ENCODE assay signal across 8 cellular contexts in genomic region chr1:109277434-109278204, GRCh38. TPM values are rescaled to one million over a fixed set of nuclear protein-coding genes. Genes with fewer than 3 reads are reported as not detected.
DNase-seq lines count a peak whose midpoint lies in the region; ATAC-seq, FAIRE-seq and TF ChIP-seq lines count a peak whose summit lies in the region.

No MANE protein-coding gene starts in this region.

- H3K27ac Mint-ChIP-seq in activated CD8-positive, alpha-beta memory T cell treated with anti-CD3 and anti-CD28 coated beads, Interleukin-2, amount 10 ng/mL, durations not matched to agents 7 days and 5 days, result peak overlapping the region; percentile 44

- H3K27me3 Mint-ChIP-seq in activated CD8-positive, alpha-beta memory T cell treated with anti-CD3 and anti-CD28 coated beads, Interleukin-2, amount 10 ng/mL, durations not matched to agents 7 days and 5 days, result no peaks in the 10 kb centered on the region

- peak; percentile 94 for TF ChIP-seq CTCF in AG04449 (IDR thresholded peaks at IDR 0.05; ENCODE audit: insufficient read depth, low read length, missing control alignments)
- TF ChIP-seq CTCF in endothelial cell of umbilical vein (IDR thresholded peaks at IDR 0.05; ENCODE audit: extremely low read depth in 1 of 2, insufficient read depth in 1 of 2, low read depth in 1 of 2, low read length in 2 of 2), result peak; percentile 78 to 95

- peaks cover 13% of the 10 kb centered on the region for H3K79me2 ChIP-seq in endothelial cell of umbilical vein (ENCODE audit: control insufficient read depth, insufficient read depth, low read length)

- H3K27ac ChIP-seq in endothelial cell of umbilical vein (ENCODE audit: insufficient read depth, low read depth, low read length), result no peak overlapping the region

- H3K4me3 ChIP-seq in AG04449 (ENCODE audit: low read depth, low read length) (no peak overlapping the region), endothelial cell of umbilical vein (replicated peaks in 1 of 3; ENCODE audit: insufficient read depth in 1 of 3, low read depth in 1 of 3, low read length in 3 of 3) (no peak overlapping the region)

- POLR2A ChIA-PET in AG04449 (lab: Yijun Ruan, JAX), result interaction anchor here (2.1 kb wide), 1 partner anchor 119 kb away, joined by 10 read pairs; the partner anchor contains the start of gene SORT1
- POLR2A ChIA-PET in endothelial cell of umbilical vein (lab: Charles Lee), result no interaction called here

- H3K9me1 ChIP-seq in endothelial cell of umbilical vein (replicated peaks; ENCODE audit: control insufficient read depth, extremely low read depth, insufficient read depth, low read length), result no peaks in the 10 kb centered on the region

- H3K36me3 ChIP-seq in endothelial cell of umbilical vein (ENCODE audit: control insufficient read depth in 2 of 2, extremely low read depth in 1 of 2, insufficient read depth in 2 of 2, low read length in 2 of 2), result no peaks in the 10 kb centered on the region

- peaks cover 12% of the 10 kb centered on the region for H3K4me1 ChIP-seq in endothelial cell of umbilical vein (ENCODE audit: control insufficient read depth, extremely low read depth, insufficient read depth, low read length)

- no peaks in the 10 kb centered on the region for H3K27me3 ChIP-seq in endothelial cell of umbilical vein (ENCODE audit: control insufficient read depth in 2 of 2, insufficient read depth in 2 of 2, low read length in 2 of 2)

- TF ChIP-seq POLR2A in endothelial cell of umbilical vein (IDR thresholded peaks at IDR 0.05; ENCODE audit: low read depth, low read length), result no peak

- DNase-seq in AG04449 (ENCODE audit: low read depth, low spot score) (no peak), NCI-H82 treated with DMSO at 0.1 percent for 48 hours (lab: John Stamatoyannopoulos, UW; ENCODE audit: unreplicated experiment) (peak; percentile 62), endothelial cell of umbilical vein (ENCODE audit: low read depth, low spot score) (peak; percentile 69), midbrain (lab: John Stamatoyannopoulos, UW) (peak; percentile 74)
- peak; percentile 83 for DNase-seq in activated CD8-positive, alpha-beta memory T cell treated with anti-CD3 and anti-CD28 coated beads, Interleukin-2, amount 10 ng/mL, durations not matched to agents 7 days and 5 days
- DNase-seq in stimulated activated CD8-positive, alpha-beta memory T cell treated with anti-CD3 and anti-CD28 coated beads, Interleukin-4, amount 100 ng/mL, for 4 hours (ENCODE audit: low read depth in 2 of 2, low spot score in 1 of 2), result peak; percentile 28 to 29

- H3K9ac ChIP-seq in endothelial cell of umbilical vein (replicated peaks; ENCODE audit: extremely low read depth, insufficient read depth, low read length), result no peak overlapping the region

- peak overlapping the region; percentile 25 for H2AFZ ChIP-seq in endothelial cell of umbilical vein (ENCODE audit: low read depth, low read length)

- H3K9me3 Mint-ChIP-seq in activated CD8-positive, alpha-beta memory T cell treated with anti-CD3 and anti-CD28 coated beads, Interleukin-2, amount 10 ng/mL, durations not matched to agents 7 days and 5 days (ENCODE audit: low read depth), result no peaks in the 10 kb centered on the region

- H3K4me3 Mint-ChIP-seq in activated CD8-positive, alpha-beta memory T cell treated with anti-CD3 and anti-CD28 coated beads, Interleukin-2, amount 10 ng/mL, durations not matched to agents 7 days and 5 days, result no peak overlapping the region

- H4K20me1 ChIP-seq in endothelial cell of umbilical vein (replicated peaks; ENCODE audit: control insufficient read depth, extremely low read depth, insufficient read depth, low read length), result no peaks in the 10 kb centered on the region

- H3K9me3 ChIP-seq in endothelial cell of umbilical vein (replicated peaks; ENCODE audit: control insufficient read depth, insufficient read depth, low read length), result no peaks in the 10 kb centered on the region

- dilution Hi-C loops in endothelial cell of umbilical vein (cut with MboI; ENCODE audit: extremely low pct_ligation_motif_present, low sequenced_read_pairs), result no loop called here

- H3K4me1 Mint-ChIP-seq in activated CD8-positive, alpha-beta memory T cell treated with anti-CD3 and anti-CD28 coated beads, Interleukin-2, amount 10 ng/mL, durations not matched to agents 7 days and 5 days, result peaks cover 22% of the 10 kb centered on the region

- CTCF ChIA-PET in AG04449 (lab: Yijun Ruan, JAX) (interaction anchor here (0.6 to 8.4 kb wide), 37 partner anchors 8 to 271 kb away, joined by 3 to 340 read pairs (median 4); partner anchors contain the start of genes ATXN7L2, CELSR2, GNAI3 and MYBPHL), endothelial cell of umbilical vein (lab: Charles Lee) (interaction anchor here (0.6 to 4.8 kb wide), 22 partner anchors 10 to 268 kb away, joined by 3 to 282 read pairs (median 4); partner anchors contain the start of gene SORT1)
- CTCF ChIA-PET in activated CD8-positive, alpha-beta memory T cell treated with anti-CD3 and anti-CD28 coated beads, Interleukin-2, amount 10 ng/mL, durations not matched to agents 7 days and 5 days (lab: Charles Lee), result interaction anchor here (0.7 to 9.5 kb wide), 27 partner anchors 10 to 271 kb away, joined by 3 to 196 read pairs (median 5); partner anchors contain the start of genes AMIGO1, CYB561D1, GNAI3 and SORT1

- peaks cover 14% of the 10 kb centered on the region for H3K36me3 Mint-ChIP-seq in activated CD8-positive, alpha-beta memory T cell treated with anti-CD3 and anti-CD28 coated beads, Interleukin-2, amount 10 ng/mL, durations not matched to agents 7 days and 5 days

- peak; percentile 92 for FAIRE-seq in endothelial cell of umbilical vein (lab: Jason Lieb, UNC)

- intact Hi-C loops in endothelial cell of umbilical vein (cut with micrococcal nuclease), result loop anchor here (1.0 to 10.0 kb wide), 2 partner anchors 122 to 207 kb away; partner anchors contain the start of gene ATXN7L2

- no peak overlapping the region for H3K4me2 ChIP-seq in endothelial cell of umbilical vein (ENCODE audit: insufficient read depth, low read length)

- ATAC-seq in GM18858 (IDR thresholded peaks at IDR 0.05; ENCODE audit: unreplicated experiment) (peak; percentile 60), HG03432 (IDR thresholded peaks at IDR 0.05; ENCODE audit: unreplicated experiment) (peak; percentile 84)
- peak; percentile 83 for ATAC-seq in activated CD8-positive, alpha-beta memory T cell treated with anti-CD3 and anti-CD28 coated beads, Interleukin-2, amount 10 ng/mL, durations not matched to agents 7 days and 5 days

- no TSS peak for BruUV-seq in endothelial cell of umbilical vein (replicated peaks; lab: Mats Ljungman, UMichigan)

TF ChIP-seq in endothelial cell of umbilical vein, 7 proteins besides CTCF, POLR2A, EP300 and RAD21:
- TF ChIP-seq JUN (IDR thresholded peaks at IDR 0.05; ENCODE audit: borderline replicate concordance, insufficient read depth, insufficient read length, low read depth) (no peak), MAX (IDR thresholded peaks at IDR 0.05; ENCODE audit: insufficient read depth, insufficient read length) (peak; percentile 19), EZH2 (IDR thresholded peaks at IDR 0.05; ENCODE audit: borderline replicate concordance, low read depth, low read length, severe bottlenecking) (no peak), MYC (IDR thresholded peaks at IDR 0.05; ENCODE audit: low read depth, low read length) (no peak), FOS (IDR thresholded peaks at IDR 0.05; ENCODE audit: borderline replicate concordance, insufficient read depth, low read length) (no peak), GATA2 (IDR thresholded peaks at IDR 0.05; ENCODE audit: insufficient read depth, insufficient read length, low read depth, low read length) (no peak), POLR2AphosphoS5 (IDR thresholded peaks at IDR 0.05; ENCODE audit: insufficient read depth, low read depth, low read length) (no peak)

RNA-seq across cellular contexts. Expression of gene PSRC1, which starts 5.3 kb away (rescaled TPM):
- 10 to 100 TPM; 19.6 to 36.1 TPM for total RNA-seq in activated CD8-positive, alpha-beta memory T cell treated with anti-CD3 and anti-CD28 coated beads, Interleukin-2, amount 10 ng/mL, durations not matched to agents 7 days and 5 days
- 23.4 and 29.3 TPM in 2 replicates for total RNA-seq in endothelial cell of umbilical vein
- 21.6 and 25.0 TPM in 2 replicates for polyA plus RNA-seq in endothelial cell of umbilical vein
- polyA plus RNA-seq in endothelial cell of umbilical vein (2011; cell fraction: cytosol; rRNA removed), result 21.1 and 21.9 TPM in 2 replicates
- 49.8 and 63.5 TPM in 2 replicates for polyA plus RNA-seq in endothelial cell of umbilical vein (2011; cell fraction: nucleus; rRNA removed)
- 7.5 and 14.9 TPM in 2 replicates for polyA plus RNA-seq in endothelial cell of umbilical vein (2012)
- 6.5 and 8.4 TPM in 2 replicates for polyA minus RNA-seq in endothelial cell of umbilical vein
- 15.6 TPM for polyA minus RNA-seq in endothelial cell of umbilical vein (2011; cell fraction: cytosol; rRNA and poly(A)+ RNA removed)
- polyA minus RNA-seq in endothelial cell of umbilical vein (2011; cell fraction: nucleus; rRNA and poly(A)+ RNA removed), result 4.3 and 7.2 TPM in 2 replicates

RNA-seq across cellular contexts. Expression of gene CELSR2, which starts 28.3 kb away (rescaled TPM):
- total RNA-seq in activated CD8-positive, alpha-beta memory T cell treated with anti-CD3 and anti-CD28 coated beads, Interleukin-2, amount 10 ng/mL, durations not matched to agents 7 days and 5 days, result 1 to 10 TPM; 3.3 to 4.0 TPM
- 1.4 and 2.2 TPM in 2 replicates for total RNA-seq in endothelial cell of umbilical vein
- polyA plus RNA-seq in endothelial cell of umbilical vein, result 0.76 and 0.90 TPM in 2 replicates
- 0.52 and 0.78 TPM in 2 replicates for polyA plus RNA-seq in endothelial cell of umbilical vein (2011; cell fraction: cytosol; rRNA removed)
- polyA plus RNA-seq in endothelial cell of umbilical vein (2011; cell fraction: nucleus; rRNA removed), result 1.5 and 1.9 TPM in 2 replicates
- 0.83 and 0.86 TPM in 2 replicates for polyA plus RNA-seq in endothelial cell of umbilical vein (2012)
- 2.1 and 2.8 TPM in 2 replicates for polyA minus RNA-seq in endothelial cell of umbilical vein
- 11.6 TPM for polyA minus RNA-seq in endothelial cell of umbilical vein (2011; cell fraction: cytosol; rRNA and poly(A)+ RNA removed)
- polyA minus RNA-seq in endothelial cell of umbilical vein (2011; cell fraction: nucleus; rRNA and poly(A)+ RNA removed), result 1.4 TPM in 2 replicates

RNA-seq across cellular contexts. Expression of gene MYBPHL, which starts 29.2 kb away (rescaled TPM):
- total RNA-seq in activated CD8-positive, alpha-beta memory T cell treated with anti-CD3 and anti-CD28 coated beads, Interleukin-2, amount 10 ng/mL, durations not matched to agents 7 days and 5 days, result not detected
- total RNA-seq in endothelial cell of umbilical vein, result not detected in 2 replicates
- polyA plus RNA-seq in endothelial cell of umbilical vein, result not detected in 2 replicates
- polyA plus RNA-seq in endothelial cell of umbilical vein (2011; cell fraction: cytosol; rRNA removed), result not detected in 2 replicates
- not detected in 2 replicates for polyA plus RNA-seq in endothelial cell of umbilical vein (2011; cell fraction: nucleus; rRNA removed)
- polyA plus RNA-seq in endothelial cell of umbilical vein (2012), result not detected in 2 replicates
- polyA minus RNA-seq in endothelial cell of umbilical vein, result not detected in 2 replicates
- polyA minus RNA-seq in endothelial cell of umbilical vein (2011; cell fraction: cytosol; rRNA and poly(A)+ RNA removed), result not detected
- not detected in 2 replicates for polyA minus RNA-seq in endothelial cell of umbilical vein (2011; cell fraction: nucleus; rRNA and poly(A)+ RNA removed)
